Comparison of ENCODE assay signal across 19 cellular contexts in the genomic region with DNA sequence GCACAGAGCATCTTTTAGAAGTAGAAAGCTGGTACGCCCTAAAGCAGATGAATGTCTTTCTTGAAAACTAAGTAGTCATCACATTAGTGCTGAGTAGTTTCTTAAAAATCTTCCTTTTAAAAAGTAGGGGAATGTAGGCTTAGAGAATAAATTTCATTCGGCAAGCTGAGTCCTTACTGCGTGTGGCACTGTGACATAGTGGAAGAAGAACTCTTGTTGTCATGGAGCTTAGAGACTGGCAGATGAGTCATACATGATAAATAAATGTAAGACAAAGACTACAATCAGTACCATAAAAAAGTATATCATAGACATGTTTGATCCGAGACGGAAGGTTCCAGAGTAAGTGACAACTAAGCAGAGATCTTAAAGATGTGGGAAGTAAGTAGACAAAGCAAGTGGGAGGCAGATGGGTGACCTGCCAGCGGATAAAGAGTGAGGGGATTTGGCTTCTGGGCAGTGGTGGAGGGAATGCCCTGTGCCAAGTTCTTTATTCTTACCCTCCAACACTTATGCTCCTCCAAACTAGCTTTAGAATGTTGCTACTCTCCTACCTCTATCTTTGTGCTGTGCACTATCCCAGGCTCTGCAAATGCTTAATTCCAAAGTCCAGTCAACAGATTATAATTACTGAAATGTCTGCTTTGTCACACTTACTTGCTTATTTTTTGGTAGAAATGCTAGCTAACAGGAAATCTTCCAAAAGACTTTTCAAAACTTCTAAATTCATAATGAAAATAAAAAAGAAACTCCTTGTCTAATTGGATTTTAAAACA.
A peak's percentile ranks its signal among the peaks of the same experiment; 100 is the strongest.
DNase-seq lines count a peak whose midpoint lies in the region; ATAC-seq and TF ChIP-seq lines count a peak whose summit lies in the region.
"Had no signal": no experiment of that assay in that cellular context is flagged by ENCODE, and none has a peak within 500 bp of the region (broad histone marks: within the 10 kb centered on the region; RNA-seq: fewer than 3 reads in every experiment).

No MANE protein-coding gene starts in this region.

- peak overlapping the region in 3 of 5 experiments; percentile 2 to 56 (median 3) for H3K27ac Mint-ChIP-seq in brain
- H3K27ac Mint-ChIP-seq in Calu3 (ENCODE audit: unreplicated experiment), result no peak overlapping the region
- H3K27ac Mint-ChIP-seq: activated naive CD8-positive, alpha-beta T cell treated with anti-CD3 and anti-CD28 coated beads, Interleukin-2, amount 10 ng/mL, durations not matched to agents 7 days and 5 days; H9 had no signal

- CTCF ChIA-PET in Calu3 (lab: Charles Lee), result no interaction called here

- no peak for TF ChIP-seq RAD21 in liver (IDR thresholded peaks at IDR 0.05)

- ATAC-seq in GM18870 (IDR thresholded peaks at IDR 0.05; ENCODE audit: unreplicated experiment), result no peak
- ATAC-seq in GM21526 (IDR thresholded peaks at IDR 0.05; ENCODE audit: low FRiP score, unreplicated experiment), result no peak
- ATAC-seq: Panc1 had no signal

- 85% methylated on average over 6 of the region's 6 CpGs for WGBS in liver

- H3K27me3 Mint-ChIP-seq in brain, result no peaks in the 10 kb centered on the region
- no peaks in the 10 kb centered on the region for H3K27me3 Mint-ChIP-seq in Calu3 (ENCODE audit: unreplicated experiment)

- TF ChIP-seq CTCF in AG10803 (conservative IDR thresholded peaks at IDR 0.05; ENCODE audit: low read length), result no peak; the same call in 1 of the 2 replicates
- TF ChIP-seq CTCF in brain (conservative IDR thresholded peaks at IDR 0.05), result no peak
- TF ChIP-seq CTCF in liver (IDR thresholded peaks at IDR 0.05; ENCODE audit: low read depth, low read length, missing input control), result no peak
- TF ChIP-seq CTCF in Calu3 (IDR thresholded peaks at IDR 0.05; ENCODE audit: unreplicated experiment), result no peak

- no TSS peak for BruUV-seq in Calu3 (replicated peaks; lab: Mats Ljungman, UMichigan)

- H3K9ac ChIP-seq in liver (ENCODE audit: low read depth in 1 of 2, low read length in 2 of 2), result no peak overlapping the region

- no peak overlapping the region for H3K4me3 Mint-ChIP-seq in brain
- no peak overlapping the region for H3K4me3 Mint-ChIP-seq in Calu3 (ENCODE audit: low read depth, unreplicated experiment)
- H3K4me3 Mint-ChIP-seq: activated naive CD8-positive, alpha-beta T cell treated with anti-CD3 and anti-CD28 coated beads, Interleukin-2, amount 10 ng/mL, durations not matched to agents 7 days and 5 days; H9; nephron had no signal

- no peaks in the 10 kb centered on the region for H3K27me3 ChIP-seq in liver (ENCODE audit: control insufficient read depth in 4 of 4, insufficient read depth in 4 of 4, low read length in 3 of 4)

- H3K9me3 ChIP-seq in liver (ENCODE audit: control insufficient read depth in 4 of 4, low read length in 3 of 4), result no peaks in the 10 kb centered on the region

- DNase-seq in AG10803 (ENCODE audit: low read depth) (peak; percentile 54), M059J (ENCODE audit: low read depth) (peak; percentile 75), Calu3 (no peak), NCI-H1694 (lab: John Stamatoyannopoulos, UW) (no peak)
- DNase-seq: activated CD4-positive, alpha-beta T cell treated with anti-CD3 and anti-CD28 coated beads, Interleukin-2, amount 50 U/mL, for 48 hours; activated naive CD8-positive, alpha-beta T cell treated with anti-CD3 and anti-CD28 coated beads, Interleukin-2, amount 10 ng/mL, durations not matched to agents 7 days and 5 days; activated T-cell treated with anti-CD3 and anti-CD28 coated beads, Interleukin-2, amount 50 U/mL, for 48 hours; H9; mammary epithelial cell; MM.1S; NCI-H1930; NCI-H526 treated with DMSO at 0.1 percent for 48 hours; stimulated activated CD4-positive, alpha-beta T cell treated with anti-CD3 and anti-CD28 coated beads, Interleukin-15, amount 100 ng/mL, for 24 hours had no signal

- H3K4me3 ChIP-seq in AG10803 (ENCODE audit: low read length) (no peak overlapping the region), liver (ENCODE audit: low read depth in 1 of 3, low read length in 3 of 3) (no peak overlapping the region)

- H3K27ac ChIP-seq in liver (ENCODE audit: low read depth in 1 of 2, low read length in 2 of 2), result no peak overlapping the region

- peaks cover 49% of the 10 kb centered on the region for H3K4me1 Mint-ChIP-seq in brain
- no peaks in the 10 kb centered on the region for H3K4me1 Mint-ChIP-seq in Calu3 (ENCODE audit: low read depth, unreplicated experiment)
- H3K4me1 Mint-ChIP-seq: activated naive CD8-positive, alpha-beta T cell treated with anti-CD3 and anti-CD28 coated beads, Interleukin-2, amount 10 ng/mL, durations not matched to agents 7 days and 5 days; H9 had no signal

- H3K36me3 Mint-ChIP-seq in brain (no peaks in the 10 kb centered on the region), Calu3 (ENCODE audit: insufficient read depth, unreplicated experiment) (no peaks in the 10 kb centered on the region)
- H3K36me3 Mint-ChIP-seq: activated naive CD8-positive, alpha-beta T cell treated with anti-CD3 and anti-CD28 coated beads, Interleukin-2, amount 10 ng/mL, durations not matched to agents 7 days and 5 days had no signal

- H3K9me3 Mint-ChIP-seq in brain, result peaks cover 0 to 2% (median 0%) of the 10 kb centered on the region in 5 experiments
- H3K9me3 Mint-ChIP-seq in Calu3 (ENCODE audit: low read depth, unreplicated experiment), result no peaks in the 10 kb centered on the region
- H3K9me3 Mint-ChIP-seq: activated naive CD8-positive, alpha-beta T cell treated with anti-CD3 and anti-CD28 coated beads, Interleukin-2, amount 10 ng/mL, durations not matched to agents 7 days and 5 days; H9 had no signal

- peaks cover 0 to 2% (median 0%) of the 10 kb centered on the region in 4 donors for H3K4me1 ChIP-seq in liver (ENCODE audit: control insufficient read depth in 4 of 4, insufficient read depth in 4 of 4, low read length in 3 of 4)

- intact Hi-C loops in Calu3 (cut with micrococcal nuclease; ENCODE audit: unreplicated experiment), result no loop called here

- no peaks in the 10 kb centered on the region for H3K36me3 ChIP-seq in liver (ENCODE audit: control insufficient read depth in 4 of 4, insufficient read depth in 3 of 4, low read depth in 1 of 4, low read length in 3 of 4)

TF ChIP-seq in liver, 16 proteins besides CTCF, POLR2A, EP300 and RAD21:
- TF ChIP-seq MAX (IDR thresholded peaks at IDR 0.05) (no peak), JUND (IDR thresholded peaks at IDR 0.05) (no peak), SP1 (IDR thresholded peaks at IDR 0.05) (no peak), HNF4A (conservative IDR thresholded peaks at IDR 0.05) (peak; percentile 49 to 63)
TF ChIP-seq in liver: peak in this region for 1.

Comparison
In these comparisons a context has a peak if more than half of its experiments do, and no peak if none do; other contexts are left out.
1. DNase-seq: peak in AG10803 (single experiment) and M059J (single experiment); none in Calu3 (single experiment) and NCI-H1694 (single experiment).